8 cellular contexts compared by ENCODE assay signal in genomic region chr5:128084228-128085167, GRCh38. TPM values are rescaled to one million over a fixed set of nuclear protein-coding genes. Genes with fewer than 3 reads are reported as not detected.
DNase-seq lines count a peak whose midpoint lies in the region; ATAC-seq and TF ChIP-seq lines count a peak whose summit lies in the region.

No MANE protein-coding gene starts in this region.

- WGBS in transverse colon (ENCODE audit: low coverage in 1 of 2), 2 donors, result 4 to 20% methylated on average over 1 to 18 of the region's 71 CpGs

- TF ChIP-seq EP300 in transverse colon (IDR thresholded peaks at IDR 0.05; ENCODE audit: low read depth), result no peak

- H3K36me3 Mint-ChIP-seq in glutamatergic neuron (ENCODE audit: unreplicated experiment), result no peaks in the 10 kb centered on the region

- no peak overlapping the region for H3K27ac ChIP-seq in osteoblast (ENCODE audit: low read depth, low read length)
- H3K27ac ChIP-seq in transverse colon, result peak overlapping the region; percentile 93 to 99 (median 96)

- peaks cover 7% of the 10 kb centered on the region for H3K27me3 Mint-ChIP-seq in glutamatergic neuron (ENCODE audit: unreplicated experiment)

- no peak for TF ChIP-seq POLR2A in transverse colon (IDR thresholded peaks at IDR 0.05)

- in situ Hi-C loops in transverse colon (cut with MboI; ENCODE audit: low pct_ligation_motif_present in 1 of 4, low pct_unique_long_range_greater_than_20kb in 1 of 4, low sequenced_read_pairs in 3 of 4), result no loop called here

- peak; percentile 14 for ATAC-seq in HG03066 (IDR thresholded peaks at IDR 0.05; ENCODE audit: low read depth, unreplicated experiment)

- H3K27me3 ChIP-seq in osteoblast (ENCODE audit: insufficient read depth, low read length) (no peaks in the 10 kb centered on the region), transverse colon (no peaks in the 10 kb centered on the region)

- H3K4me1 Mint-ChIP-seq in glutamatergic neuron (ENCODE audit: low read depth, unreplicated experiment), result peaks cover 33% of the 10 kb centered on the region

- intact Hi-C loops in transverse colon (cut with DNase I; ENCODE audit: low total_unique reads), result loop anchor here (10.0 kb wide), 1 partner anchor 330 kb away; no protein-coding TSS in a partner anchor

- no peak for TF ChIP-seq CTCF in glutamatergic neuron (IDR thresholded peaks at IDR 0.05; ENCODE audit: partially characterized antibody, unreplicated experiment)
- no peak for TF ChIP-seq CTCF in osteoblast (IDR thresholded peaks at IDR 0.05; ENCODE audit: extremely low read depth, low read depth, low read length)
- TF ChIP-seq CTCF in transverse colon (IDR thresholded peaks at IDR 0.05), result no peak

- H3K9me3 Mint-ChIP-seq in glutamatergic neuron (ENCODE audit: unreplicated experiment), result peaks cover 11% of the 10 kb centered on the region

- H3K9me3 ChIP-seq in osteoblast (ENCODE audit: low read depth, low read length), result no peaks in the 10 kb centered on the region
- no peaks in the 10 kb centered on the region for H3K9me3 ChIP-seq in transverse colon

- H3K36me3 ChIP-seq in osteoblast (ENCODE audit: insufficient read depth, low read length) (no peaks in the 10 kb centered on the region), transverse colon (no peaks in the 10 kb centered on the region)

- peak; percentile 27 for DNase-seq in SIG-M5 treated with dmso at 0.1 percent for 504 hours (lab: John Stamatoyannopoulos, UW; ENCODE audit: unreplicated experiment)
- DNase-seq in SIG-M5 (lab: John Stamatoyannopoulos, UW), result no peak
- peak; percentile 58 for DNase-seq in RKO (ENCODE audit: low spot score)
- peak; percentile 52 for DNase-seq in activated naive CD4-positive, alpha-beta T cell treated with Interleukin-2 at 50 U/mL for 16 hours
- DNase-seq in glutamatergic neuron, result peak; percentile 68
- peak; percentile 87 for DNase-seq in osteoblast (ENCODE audit: insufficient read length, low spot score, missing footprints)
- peak; percentile 47 for DNase-seq in transverse colon

- peak overlapping the region; percentile 89 for H2AFZ ChIP-seq in osteoblast (ENCODE audit: low read length)

- H3K27ac Mint-ChIP-seq in glutamatergic neuron (ENCODE audit: unreplicated experiment), result peak overlapping the region; percentile 53

- H4K20me1 ChIP-seq in osteoblast (ENCODE audit: insufficient read depth, low read length), result peaks cover 11% of the 10 kb centered on the region

- H3K79me2 ChIP-seq in osteoblast (ENCODE audit: insufficient read depth, low read length), result peaks cover 57% of the 10 kb centered on the region

- H3K4me3 Mint-ChIP-seq in glutamatergic neuron (ENCODE audit: unreplicated experiment), result peak overlapping the region; percentile 91

- H3K4me2 ChIP-seq in osteoblast (ENCODE audit: insufficient read depth, low read length), result peak overlapping the region; percentile 100

- H3K4me1 ChIP-seq in osteoblast (ENCODE audit: insufficient read depth, low read length) (peaks cover 16% of the 10 kb centered on the region), transverse colon (peaks cover 4 to 51% (median 18%) of the 10 kb centered on the region in 4 donors)

- peak overlapping the region; percentile 75 for H3K4me3 ChIP-seq in osteoblast (ENCODE audit: insufficient read depth, low read length)
- peak overlapping the region; percentile 62 to 95 (median 94) for H3K4me3 ChIP-seq in transverse colon

RNA-seq across cellular contexts. Expression of gene SLC12A2, which starts 0.9 kb away (rescaled TPM):
- 29.2 TPM for total RNA-seq in glutamatergic neuron (ENCODE audit: unreplicated experiment)
- total RNA-seq in osteoblast, result 25.3 and 31.2 TPM in 2 replicates
- total RNA-seq in transverse colon, result 10 to 100 TPM; 40.4 to 91.1 (median 73.5) TPM
